Comparison of ENCODE assay signal across 8 cellular contexts in genomic region chr12:10720974-10721565, GRCh38. TPM values are rescaled to one million over a fixed set of nuclear protein-coding genes. Genes with fewer than 3 reads are reported as not detected.
DNase-seq lines count a peak whose midpoint lies in the region; ATAC-seq and TF ChIP-seq lines count a peak whose summit lies in the region.

No MANE protein-coding gene starts in this region.

- peak overlapping the region; percentile 67 for H3K27ac ChIP-seq in duodenal mucosa (ENCODE audit: low read depth, low read length)

- H3K36me3 Mint-ChIP-seq in CD14-positive monocyte, result peaks cover 18 to 22% of the 10 kb centered on the region in 2 donors
- H3K36me3 Mint-ChIP-seq in nephron (ENCODE audit: low read depth), result peaks cover 5% of the 10 kb centered on the region

- H3K4me3 ChIP-seq in MG63 (peak overlapping the region; percentile 98), duodenal mucosa (ENCODE audit: low read depth in 1 of 2, low read length in 2 of 2) (peak overlapping the region; percentile 94 to 98)

- no peak for DNase-seq in CD14-positive monocyte (ENCODE audit: low spot score)
- no peak for DNase-seq in MG63
- no peak for DNase-seq in KG1 (lab: John Stamatoyannopoulos, UW)
- DNase-seq in NCI-H2029 (lab: John Stamatoyannopoulos, UW), result no peak
- DNase-seq in activated CD4-positive, alpha-beta T cell treated with anti-CD3 and anti-CD28 coated beads for 4 hours, result no peak

- H3K9me3 Mint-ChIP-seq in CD14-positive monocyte (peaks cover 0 to 5% (median 3%) of the 10 kb centered on the region in 7 donors), nephron (no peaks in the 10 kb centered on the region)

- H3K4me1 Mint-ChIP-seq in CD14-positive monocyte (peaks cover 39% of the 10 kb centered on the region), nephron (peaks cover 63% of the 10 kb centered on the region)

- H3K9me3 ChIP-seq in MG63 (0 out of 2 replicates have a peak, but pooled peaks cover 2% of the 10 kb centered on the region), duodenal mucosa (ENCODE audit: control insufficient read depth in 1 of 2, low read length in 2 of 2) (no peaks in the 10 kb centered on the region)

- TF ChIP-seq CTCF in CD14-positive monocyte (IDR thresholded peaks at IDR 0.05), result no peak
- TF ChIP-seq CTCF in nephron (IDR thresholded peaks at IDR 0.05; ENCODE audit: unreplicated experiment in 3 of 3), result no peak

- ATAC-seq in GM21576 (IDR thresholded peaks at IDR 0.05; ENCODE audit: unreplicated experiment), result no peak

- H3K9ac ChIP-seq in duodenal mucosa (ENCODE audit: low read depth in 1 of 2, low read length in 2 of 2), result peak overlapping the region; percentile 84 to 90

- H3K27me3 ChIP-seq in MG63, result no peaks in the 10 kb centered on the region
- H3K27me3 ChIP-seq in duodenal mucosa (ENCODE audit: control insufficient read depth in 1 of 2, insufficient read depth in 2 of 2, low read length in 2 of 2), result peaks cover 0 to 3% of the 10 kb centered on the region in 2 donors

- H3K4me3 Mint-ChIP-seq in CD14-positive monocyte (peak overlapping the region; percentile 100), nephron (peak overlapping the region; percentile 88 to 95 (median 93))

- peak overlapping the region; percentile 39 to 100 (median 98) for H3K27ac Mint-ChIP-seq in CD14-positive monocyte
- H3K27ac Mint-ChIP-seq in nephron, result peak overlapping the region; percentile 59 to 87 (median 82)

- intact Hi-C loops in CD14-positive monocyte (cut with micrococcal nuclease), result loop anchor here in 1 of 2 donors (10.0 kb wide), 1 partner anchor 106 kb away; the partner anchor contains the start of gene MAGOHB

- H3K27me3 Mint-ChIP-seq in CD14-positive monocyte (ENCODE audit: low read depth in 3 of 3) (peaks cover 16 to 21% (median 20%) of the 10 kb centered on the region in 3 donors), nephron (ENCODE audit: low read depth) (no peaks in the 10 kb centered on the region)

- H3K36me3 ChIP-seq in MG63, result peaks cover 28% of the 10 kb centered on the region
- no peaks in the 10 kb centered on the region for H3K36me3 ChIP-seq in duodenal mucosa (ENCODE audit: control insufficient read depth in 1 of 2, insufficient read depth in 2 of 2, low read length in 2 of 2)

- H3K4me1 ChIP-seq in duodenal mucosa (ENCODE audit: control insufficient read depth in 1 of 2, insufficient read depth in 2 of 2, low read length in 2 of 2), result peaks cover 19 to 42% of the 10 kb centered on the region in 2 donors

RNA-seq across cellular contexts. Expression of gene YBX3, which starts 2.1 kb away (rescaled TPM):
- polyA plus RNA-seq in CD14-positive monocyte, result 100 to 1,000 TPM; 104 to 131 TPM
- total RNA-seq in MG63 (2014; rRNA removed; shearing (Covaris generic); ENCODE audit: low replicate concordance), result 325 and 352 TPM in 2 replicates

RNA-seq across cellular contexts. Expression of gene STYK1, which starts 47.2 kb away (rescaled TPM):
- not detected for polyA plus RNA-seq in CD14-positive monocyte
- not detected in 2 replicates for total RNA-seq in MG63 (2014; rRNA removed; shearing (Covaris generic); ENCODE audit: low replicate concordance)
